10 cellular contexts compared by ENCODE assay signal in the genomic region with DNA sequence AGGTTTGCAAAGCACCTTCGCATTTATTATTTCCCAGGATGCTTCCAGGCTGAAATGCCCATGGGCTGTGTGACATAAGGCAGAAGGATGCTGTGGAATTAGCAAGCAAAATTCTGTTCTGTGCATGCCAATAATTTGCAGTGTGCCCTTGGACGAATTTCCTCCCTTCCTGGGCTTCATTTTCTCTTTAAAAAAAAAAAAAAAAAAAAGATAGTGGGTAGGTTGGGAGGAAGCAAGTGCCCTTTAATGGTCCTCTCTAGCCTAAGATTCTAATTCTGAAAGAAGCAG. TPM values are rescaled to one million over a fixed set of nuclear protein-coding genes. Genes with fewer than 3 reads are reported as not detected.
DNase-seq lines count a peak whose midpoint lies in the region; ATAC-seq and TF ChIP-seq lines count a peak whose summit lies in the region.
"Had no signal": no experiment of that assay in that cellular context is flagged by ENCODE, and none has a peak within 500 bp of the region (broad histone marks: within the 10 kb centered on the region; RNA-seq: fewer than 3 reads in every experiment).

No MANE protein-coding gene starts in this region.

- CTCF ChIA-PET in T-cell (lab: Charles Lee) = interaction anchor here in 1 of 2 donors (1.5 kb wide), 1 partner anchor 73 kb away, joined by 5 read pairs; no protein-coding TSS in a partner anchor

- H3K4me3 ChIP-seq in gastrocnemius medialis = peak overlapping the region; percentile 1 to 54 (median 25)

- H3K36me3 Mint-ChIP-seq in T-cell = peaks cover 8% of the 10 kb centered on the region
- H3K36me3 Mint-ChIP-seq: natural killer cell had no signal

- H3K4me3 Mint-ChIP-seq in T-cell = no peak overlapping the region

- H3K4me1 ChIP-seq in foreskin keratinocyte = peaks cover 7% of the 10 kb centered on the region
- peaks cover 30 to 50% of the 10 kb centered on the region in 2 donors for H3K4me1 ChIP-seq in gastrocnemius medialis

- DNase-seq in Daoy (ENCODE audit: low read depth) (peak; percentile 49), T-cell (no peak), foreskin keratinocyte (peak in 1 of 2 donors; percentile 33), gastrocnemius medialis (no peak), left colon (no peak), DMS53 (lab: John Stamatoyannopoulos, UW) (no peak), NCI-H1105 (lab: John Stamatoyannopoulos, UW) (no peak)
- DNase-seq: natural killer cell; stimulated activated naive CD4-positive, alpha-beta T cell treated with Interleukin-2 at 50 U/mL for 16 hours had no signal

- H3K36me3 ChIP-seq in gastrocnemius medialis = no peaks in the 10 kb centered on the region

- peak overlapping the region; percentile 3 to 53 for H3K27ac Mint-ChIP-seq in T-cell
- H3K27ac Mint-ChIP-seq: natural killer cell had no signal

- peaks cover 0 to 5% of the 10 kb centered on the region in 2 donors for H3K27me3 Mint-ChIP-seq in T-cell

- H3K27me3 ChIP-seq in foreskin keratinocyte (no peaks in the 10 kb centered on the region), gastrocnemius medialis (no peaks in the 10 kb centered on the region)

- ATAC-seq in T-cell (replicated peaks in 1 of 4) (no peak), foreskin keratinocyte (no peak), gastrocnemius medialis (no peak), left colon (no peak), HG03460 (IDR thresholded peaks at IDR 0.05; ENCODE audit: unreplicated experiment) (no peak)

- H3K9me3 ChIP-seq in gastrocnemius medialis = no peaks in the 10 kb centered on the region

- POLR2A ChIA-PET in T-cell (lab: Charles Lee) = no interaction called here

- intact Hi-C loops in gastrocnemius medialis (cut with DNase I; ENCODE audit: low total_unique reads) (loop anchor here (2.0 to 5.0 kb wide), 2 partner anchors 19 to 131 kb away; partner anchors contain the start of gene RPL11), left colon (cut with DNase I, micrococcal nuclease) (no loop called here)

- no peaks in the 10 kb centered on the region for H3K9me3 Mint-ChIP-seq in T-cell
- H3K9me3 Mint-ChIP-seq: natural killer cell had no signal

- TF ChIP-seq CTCF in foreskin keratinocyte (conservative IDR thresholded peaks at IDR 0.05) (no peak), gastrocnemius medialis (IDR thresholded peaks at IDR 0.05 in 4 of 5, conservative IDR thresholded peaks at IDR 0.05 in 1 of 5) (no peak)

- H3K27ac ChIP-seq in foreskin keratinocyte = peak overlapping the region; percentile 23
- H3K27ac ChIP-seq in gastrocnemius medialis = peak overlapping the region; percentile 88 to 90 (median 89)

- in situ Hi-C loops in gastrocnemius medialis (cut with MboI; ENCODE audit: low sequenced_read_pairs in 4 of 4) = no loop called here

- peaks cover 50 to 58% (median 56%) of the 10 kb centered on the region in 3 donors for H3K4me1 Mint-ChIP-seq in T-cell

- no peak for TF ChIP-seq POLR2A in gastrocnemius medialis (IDR thresholded peaks at IDR 0.05)

RNA-seq across cellular contexts. Expression of gene ID3, which starts 2.5 kb away (rescaled TPM):
- 372 and 550 TPM in 2 replicates for total RNA-seq in Daoy (2014; rRNA removed; shearing (Covaris generic))
- total RNA-seq in T-cell (10 to 100 TPM; 20.7 to 99.7 (median 81.3) TPM), foreskin keratinocyte (7.8 and 13.0 TPM in 2 replicates), gastrocnemius medialis (100 to 1,000 TPM in 1 of 4 donors, 10 to 100 TPM in 3; 67.9 to 124 (median 83.0) TPM), left colon (100 to 1,000 TPM; 131 to 223 TPM)
- polyA plus RNA-seq in foreskin keratinocyte = 10.2 and 17.0 TPM in 2 replicates

RNA-seq across cellular contexts. Expression of gene E2F2, which starts 30.7 kb away (rescaled TPM):
- total RNA-seq in Daoy (2014; rRNA removed; shearing (Covaris generic)) = 9.9 and 37.1 TPM in 2 replicates
- total RNA-seq in T-cell = 1 to 10 TPM; 1.7 to 3.1 (median 2.5) TPM
- 0.95 and 1.2 TPM in 2 replicates for total RNA-seq in foreskin keratinocyte
- polyA plus RNA-seq in foreskin keratinocyte = 0.37 and 0.45 TPM in 2 replicates
- total RNA-seq in gastrocnemius medialis = under 1 TPM in 1 of 4 donors, not detected in 3; 0.40 TPM
- total RNA-seq in left colon = 10 to 100 TPM; 10.9 to 12.1 TPM
